ENCODE assay signal across 8 cellular contexts in genomic region chr22:50507991-50508884, GRCh38. TPM values are rescaled to one million over a fixed set of nuclear protein-coding genes. Genes with fewer than 3 reads are reported as not detected.
A peak's percentile ranks its signal among the peaks of the same experiment; 100 is the strongest.
DNase-seq lines count a peak whose midpoint lies in the region; ATAC-seq lines count a peak whose summit lies in the region.

Gene NCAPH2 (plus strand): TSS chr22:50508224. CDS start chr22:50508338, 114 bp downstream.

- peak; percentile 97 for DNase-seq in DMS 273 (lab: John Stamatoyannopoulos, UW; ENCODE audit: unreplicated experiment)
- peak; percentile 99 for DNase-seq in HuH-7.5 (ENCODE audit: low spot score)
- DNase-seq in OCI-M2 (lab: John Stamatoyannopoulos, UW; ENCODE audit: unreplicated experiment), result peak; percentile 52
- peak; percentile 98 for DNase-seq in activated T-cell treated with anti-CD3 and anti-CD28 coated beads, Interleukin-2, amount 50 U/mL, for 4 hours
- peak; percentile 96 to 98 for DNase-seq in stimulated activated CD8-positive, alpha-beta memory T cell treated with anti-CD3 and anti-CD28 coated beads, Interleukin-7, amount 100 ng/mL, for 1 hour (ENCODE audit: low read depth in 2 of 2)

- H3K4me1 Mint-ChIP-seq in activated T-cell treated with anti-CD3 and anti-CD28 coated beads, Interleukin-2, amount 50 U/mL, for 4 hours (ENCODE audit: low read depth), result peaks cover 15% of the 10 kb centered on the region

- H3K27me3 ChIP-seq in mucosa of stomach (ENCODE audit: control insufficient read depth, insufficient read depth, low read length), result no peaks in the 10 kb centered on the region

- H3K4me3 Mint-ChIP-seq in activated T-cell treated with anti-CD3 and anti-CD28 coated beads, Interleukin-2, amount 50 U/mL, for 4 hours, result peak within 1 kb of the TSS; percentile 96

- H3K27me3 Mint-ChIP-seq in activated T-cell treated with anti-CD3 and anti-CD28 coated beads, Interleukin-2, amount 50 U/mL, for 4 hours (ENCODE audit: low read depth), result no peaks in the 10 kb centered on the region

- H3K9ac ChIP-seq in mucosa of stomach (ENCODE audit: low read length), result peak within 1 kb of the TSS; percentile 82

- peaks cover 26% of the 10 kb centered on the region for H3K4me1 ChIP-seq in mucosa of stomach (ENCODE audit: control insufficient read depth, insufficient read depth, low read length)

- peak within 1 kb of the TSS; percentile 82 for H3K4me3 ChIP-seq in mucosa of stomach (ENCODE audit: low read length)

- H3K36me3 ChIP-seq in mucosa of stomach (ENCODE audit: control insufficient read depth, insufficient read depth, low read length), result no peaks in the 10 kb centered on the region

- ATAC-seq in GM21526 (IDR thresholded peaks at IDR 0.05; ENCODE audit: low FRiP score, unreplicated experiment) (peak; percentile 52), esophagus mucosa (peak; percentile 76)
- ATAC-seq in activated T-cell treated with anti-CD3 and anti-CD28 coated beads, Interleukin-2, amount 50 U/mL, for 4 hours, result peak; percentile 79 to 82

- H3K9me3 Mint-ChIP-seq in activated T-cell treated with anti-CD3 and anti-CD28 coated beads, Interleukin-2, amount 50 U/mL, for 4 hours, result no peaks in the 10 kb centered on the region

- H3K9me3 ChIP-seq in mucosa of stomach (ENCODE audit: control insufficient read depth, low read length), result no peaks in the 10 kb centered on the region

- peaks cover 3% of the 10 kb centered on the region for H3K36me3 Mint-ChIP-seq in activated T-cell treated with anti-CD3 and anti-CD28 coated beads, Interleukin-2, amount 50 U/mL, for 4 hours (ENCODE audit: insufficient read depth)

RNA-seq across cellular contexts. Expression of gene NCAPH2, which starts in this region (rescaled TPM):
- 100 to 1,000 TPM; 152 to 175 (median 156) TPM for total RNA-seq in activated T-cell treated with anti-CD3 and anti-CD28 coated beads, Interleukin-2, amount 50 U/mL, for 4 hours
- 37.1 TPM for total RNA-seq in esophagus mucosa

Comparison
In these comparisons a context has a peak if more than half of its experiments do, and no peak if none do; other contexts are left out.
1. Peak in every context shown above with its lines: DNase-seq, ATAC-seq and H3K4me3 ChIP-seq.